Comparison of ENCODE assay signal across 16 cellular contexts in genomic region chr2:53210538-53210937, GRCh38.
A peak's percentile ranks its signal among the peaks of the same experiment; 100 is the strongest.
DNase-seq lines count a peak whose midpoint lies in the region; ATAC-seq and TF ChIP-seq lines count a peak whose summit lies in the region.
"Had no signal": no experiment of that assay in that cellular context is flagged by ENCODE, and none has a peak within 500 bp of the region (broad histone marks: within the 10 kb centered on the region; RNA-seq: fewer than 3 reads in every experiment).

No MANE protein-coding gene starts in this region.

- no peak overlapping the region for H3K27ac ChIP-seq in adrenal gland
- H3K27ac ChIP-seq: psoas muscle, tibial artery had no signal

- H3K4me1 Mint-ChIP-seq in chondrocyte (ENCODE audit: low read depth), result no peaks in the 10 kb centered on the region
- H3K4me1 Mint-ChIP-seq in stimulated activated effector memory CD8-positive, alpha-beta T cell treated with anti-CD3 and anti-CD28 coated beads, Interleukin-12 subunit alpha, Interleukin-12 subunit beta, amount 100 ng/mL, for 72 hours, result no peaks in the 10 kb centered on the region

- TF ChIP-seq CTCF in chondrocyte (IDR thresholded peaks at IDR 0.05), result peak; percentile 28
- TF ChIP-seq CTCF in adrenal gland (IDR thresholded peaks at IDR 0.05), result no peak
- TF ChIP-seq CTCF in GM10266 (IDR thresholded peaks at IDR 0.05; ENCODE audit: control insufficient read depth, insufficient read depth, low read depth, missing control alignments), result no peak

- H3K9me3 ChIP-seq in NT2/D1 (ENCODE audit: insufficient read depth, low read length) (no peaks in the 10 kb centered on the region), adrenal gland (replicated peaks in 1 of 3) (no peaks in the 10 kb centered on the region)
- H3K9me3 ChIP-seq: psoas muscle, tibial artery had no signal

- H3K36me3 ChIP-seq in NT2/D1 (ENCODE audit: insufficient read depth, insufficient read length, low read length) (no peaks in the 10 kb centered on the region), adrenal gland (replicated peaks in 1 of 2) (no peaks in the 10 kb centered on the region)
- H3K36me3 ChIP-seq: tibial artery had no signal

- H3K27me3 ChIP-seq in NT2/D1 (ENCODE audit: insufficient read depth, insufficient read length) (no peaks in the 10 kb centered on the region), adrenal gland (no peaks in the 10 kb centered on the region)
- H3K27me3 ChIP-seq: tibial artery had no signal

- H3K4me3 Mint-ChIP-seq in chondrocyte (ENCODE audit: unreplicated experiment), result no peak overlapping the region
- H3K4me3 Mint-ChIP-seq in stimulated activated effector memory CD8-positive, alpha-beta T cell treated with anti-CD3 and anti-CD28 coated beads, Interleukin-12 subunit alpha, Interleukin-12 subunit beta, amount 100 ng/mL, for 72 hours, result no peak overlapping the region
- H3K4me3 Mint-ChIP-seq: activated T-cell treated with anti-CD3 and anti-CD28 coated beads, Interleukin-2, amount 50 U/mL, for 72 hours; T-helper 1 cell treated with Interleukin-12 subunit alpha and Interleukin-12 subunit beta and Interleukin-4 antibody, amounts not matched to agents 30 μg/mL and 1 μg/mL, for 36 hours had no signal

- DNase-seq in NCI-H748 (lab: John Stamatoyannopoulos, UW; ENCODE audit: unreplicated experiment) (peak; percentile 2), NCI-H748 treated with DMSO at 0.1 percent for 48 hours (lab: John Stamatoyannopoulos, UW) (no peak), NT2/D1 (ENCODE audit: low read depth, low spot score) (peak; percentile 16), chondrocyte (ENCODE audit: low spot score) (no peak), adrenal gland (no peak), GM10266 (ENCODE audit: extremely low spot score) (no peak)
- no peak for DNase-seq in stimulated activated effector memory CD8-positive, alpha-beta T cell treated with anti-CD3 and anti-CD28 coated beads, Interleukin-12 subunit alpha, Interleukin-12 subunit beta, amount 100 ng/mL, for 72 hours (ENCODE audit: low spot score in 2 of 2)
- DNase-seq in activated naive CD4-positive, alpha-beta T cell treated with anti-CD3 and anti-CD28 coated beads, Interleukin-2, amount 50 U/mL, for 16 hours, result no peak
- DNase-seq: activated CD4-positive, alpha-beta T cell treated with anti-CD3 and anti-CD28 coated beads, Interleukin-2, amount 50 U/mL, for 1 hour; activated T-cell treated with anti-CD3 and anti-CD28 coated beads, Interleukin-2, amount 50 U/mL, for 72 hours; amygdala; KBM-7; NCI-H146; psoas muscle; tibial artery had no signal

- no peaks in the 10 kb centered on the region for H3K4me1 ChIP-seq in NT2/D1 (ENCODE audit: insufficient read depth, insufficient read length)
- no peaks in the 10 kb centered on the region for H3K4me1 ChIP-seq in adrenal gland (replicated peaks in 1 of 2)
- H3K4me1 ChIP-seq: psoas muscle, tibial artery had no signal

- H3K4me3 ChIP-seq in NT2/D1 (ENCODE audit: insufficient read length, low read depth) (no peak overlapping the region), adrenal gland (no peak overlapping the region)
- H3K4me3 ChIP-seq: psoas muscle, tibial artery had no signal

- no peaks in the 10 kb centered on the region for H3K36me3 Mint-ChIP-seq in chondrocyte (ENCODE audit: low read depth)
- no peaks in the 10 kb centered on the region for H3K36me3 Mint-ChIP-seq in stimulated activated effector memory CD8-positive, alpha-beta T cell treated with anti-CD3 and anti-CD28 coated beads, Interleukin-12 subunit alpha, Interleukin-12 subunit beta, amount 100 ng/mL, for 72 hours

- no peak overlapping the region for H3K9ac ChIP-seq in NT2/D1 (ENCODE audit: insufficient read length, low read depth)

- H3K9me3 Mint-ChIP-seq in chondrocyte (ENCODE audit: low read depth), result peaks cover 14% of the 10 kb centered on the region
- H3K9me3 Mint-ChIP-seq in stimulated activated effector memory CD8-positive, alpha-beta T cell treated with anti-CD3 and anti-CD28 coated beads, Interleukin-12 subunit alpha, Interleukin-12 subunit beta, amount 100 ng/mL, for 72 hours, result peaks cover 7% of the 10 kb centered on the region

- WGBS in adrenal gland, 4 donors, result 42 to 50% (median 42%) methylated on average over 3 of the region's 3 CpGs

- no peak overlapping the region for H3K27ac Mint-ChIP-seq in chondrocyte (ENCODE audit: unreplicated experiment)
- H3K27ac Mint-ChIP-seq in stimulated activated effector memory CD8-positive, alpha-beta T cell treated with anti-CD3 and anti-CD28 coated beads, Interleukin-12 subunit alpha, Interleukin-12 subunit beta, amount 100 ng/mL, for 72 hours, result no peak overlapping the region
- H3K27ac Mint-ChIP-seq: activated T-cell treated with anti-CD3 and anti-CD28 coated beads, Interleukin-2, amount 50 U/mL, for 72 hours; T-helper 1 cell treated with Interleukin-12 subunit alpha and Interleukin-12 subunit beta and Interleukin-4 antibody, amounts not matched to agents 30 μg/mL and 1 μg/mL, for 36 hours had no signal

- intact Hi-C loops in adrenal gland (cut with DNase I), result no loop called here

- peaks cover 11% of the 10 kb centered on the region for H3K27me3 Mint-ChIP-seq in chondrocyte (ENCODE audit: low read depth)

- peak; percentile 58 for ATAC-seq in stimulated activated effector memory CD8-positive, alpha-beta T cell treated with anti-CD3 and anti-CD28 coated beads, Interleukin-12 subunit alpha, Interleukin-12 subunit beta, amount 100 ng/mL, for 72 hours
- ATAC-seq: activated T-cell treated with anti-CD3 and anti-CD28 coated beads, Interleukin-2, amount 50 U/mL, for 72 hours; psoas muscle had no signal

- no peak for TF ChIP-seq POLR2A in adrenal gland (IDR thresholded peaks at IDR 0.05)

Comparison
In these comparisons a context has a peak if more than half of its experiments do, and no peak if none do; other contexts are left out.
1. DNase-seq: peak in NCI-H748 (single experiment) and NT2/D1 (single experiment); none in NCI-H748 treated with DMSO at 0.1 percent for 48 hours (single experiment), chondrocyte (single experiment), stimulated activated effector memory CD8-positive, alpha-beta T cell treated with anti-CD3 and anti-CD28 coated beads, Interleukin-12 subunit alpha, Interleukin-12 subunit beta, amount 100 ng/mL, for 72 hours (0 of 2), adrenal gland (0 of 7), activated naive CD4-positive, alpha-beta T cell treated with anti-CD3 and anti-CD28 coated beads, Interleukin-2, amount 50 U/mL, for 16 hours (single experiment) and GM10266 (single experiment).